Comparison of ENCODE assay signal across 22 cellular contexts in the genomic region with DNA sequence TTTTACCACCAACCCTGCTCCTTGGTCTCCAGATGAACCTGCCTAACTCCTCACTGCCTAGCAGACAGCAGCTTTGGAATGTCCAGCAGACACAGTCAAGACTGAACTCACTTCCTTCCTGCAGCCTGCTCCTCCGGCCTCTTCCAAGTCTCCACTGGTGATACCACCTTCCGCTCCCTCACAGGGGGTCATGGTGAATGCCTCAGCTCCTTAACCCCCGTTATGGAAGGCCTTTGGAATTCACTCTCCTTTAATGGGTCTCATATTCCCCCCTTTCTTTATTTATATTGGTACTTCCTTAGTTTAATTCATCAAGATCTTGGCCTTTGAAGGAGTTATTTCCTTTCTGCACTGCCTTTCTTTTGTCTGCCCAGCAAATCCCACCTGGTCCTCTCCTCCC. TPM values are rescaled to one million over a fixed set of nuclear protein-coding genes. Genes with fewer than 3 reads are reported as not detected.
DNase-seq lines count a peak whose midpoint lies in the region; ATAC-seq and TF ChIP-seq lines count a peak whose summit lies in the region.
"Had no signal": no experiment of that assay in that cellular context is flagged by ENCODE, and none has a peak within 500 bp of the region (broad histone marks: within the 10 kb centered on the region; RNA-seq: fewer than 3 reads in every experiment).

No MANE protein-coding gene starts in this region.

- no peak overlapping the region for H3K14ac ChIP-seq in neuronal stem cell (ENCODE audit: low read length)

- H3K9me3 ChIP-seq in left ventricle myocardium inferior (replicated peaks) (no peaks in the 10 kb centered on the region), right atrium auricular region (no peaks in the 10 kb centered on the region), neuronal stem cell (replicated peaks in 1 of 2; ENCODE audit: control insufficient read depth in 2 of 2, insufficient read depth in 1 of 2, low read depth in 1 of 2, low read length in 2 of 2) (peaks cover 0 to 3% of the 10 kb centered on the region in 2 donors)
- H3K9me3 ChIP-seq: BE2C, Peyer's patch had no signal

- DNase-seq in left ventricle myocardium inferior (no peak), right atrium auricular region (ENCODE audit: low spot score) (no peak), M059J (ENCODE audit: low read depth) (peak; percentile 58), choroid plexus epithelial cell (ENCODE audit: low read depth) (peak; percentile 38), neuronal stem cell (ENCODE audit: low spot score) (no peak)
- no peak for DNase-seq in activated CD4-positive, alpha-beta T cell treated with anti-CD3 and anti-CD28 coated beads for 1 hour
- DNase-seq: BE2C; CD4-positive, CD25-positive, alpha-beta regulatory T cell; COR-L47; DMS 273 treated with DMSO at 0.1 percent for 48 hours; H9; KBM-7; NCI-H1417; NCI-H187; NCI-H2107; NCI-H510A; NCI-H748 treated with DMSO at 0.1 percent for 48 hours; NK-92 treated with Interleukin-12 subunit alpha and Interleukin-12 subunit beta, amount 100 ng/mL, for 24 hours; Peyer's patch had no signal

- H2BK120ac ChIP-seq in neuronal stem cell (ENCODE audit: low read depth, low read length) = no peak overlapping the region

- H2BK5ac ChIP-seq in neuronal stem cell (ENCODE audit: low read length) = no peak overlapping the region

- intact Hi-C loops in left ventricle myocardium inferior (cut with micrococcal nuclease) = loop anchor here (10.0 kb wide), 1 partner anchor 161 kb away; no protein-coding TSS in a partner anchor

- H3K27me3 ChIP-seq in left ventricle myocardium inferior (ENCODE audit: low read depth) = no peaks in the 10 kb centered on the region
- H3K27me3 ChIP-seq in right atrium auricular region = no peaks in the 10 kb centered on the region
- H3K27me3 ChIP-seq in neuronal stem cell (ENCODE audit: control insufficient read depth in 3 of 3, insufficient read depth in 3 of 3, low read depth in 1 of 3, low read length in 3 of 3) = peaks cover 0 to 41% (median 10%) of the 10 kb centered on the region in 3 experiments
- H3K27me3 ChIP-seq: BE2C, Peyer's patch had no signal

- H3K4me3 ChIP-seq in left ventricle myocardium inferior (no peak overlapping the region), right atrium auricular region (no peak overlapping the region), choroid plexus epithelial cell (ENCODE audit: low read depth, low read length) (no peak overlapping the region), neuronal stem cell (ENCODE audit: low read length in 2 of 2) (no peak overlapping the region)
- H3K4me3 ChIP-seq: Peyer's patch had no signal

- no peak overlapping the region for H3K23ac ChIP-seq in neuronal stem cell (ENCODE audit: low read depth, low read length, poor library complexity)

- no peak overlapping the region for H4K8ac ChIP-seq in neuronal stem cell (ENCODE audit: low read depth, low read length)

- no peak overlapping the region for H3K4me2 ChIP-seq in neuronal stem cell (ENCODE audit: insufficient read depth, low read length, poor library complexity, severe bottlenecking)

- no peak overlapping the region for H2AK5ac ChIP-seq in neuronal stem cell (ENCODE audit: low read depth, low read length)

- H2AFZ ChIP-seq in neuronal stem cell (ENCODE audit: low read length) = no peak overlapping the region

- no peak overlapping the region for H3K4ac ChIP-seq in neuronal stem cell (ENCODE audit: low read length)

- no peak overlapping the region for H2BK12ac ChIP-seq in neuronal stem cell (ENCODE audit: low read length)

- H3K36me3 ChIP-seq in left ventricle myocardium inferior = no peaks in the 10 kb centered on the region
- H3K36me3 ChIP-seq in right atrium auricular region = no peaks in the 10 kb centered on the region
- H3K36me3 ChIP-seq in neuronal stem cell (replicated peaks in 1 of 2; ENCODE audit: control insufficient read depth in 2 of 2, insufficient read depth in 2 of 2, low read length in 2 of 2) = peaks cover 0 to 3% of the 10 kb centered on the region in 2 donors
- H3K36me3 ChIP-seq: BE2C, Peyer's patch had no signal

- no peak overlapping the region for H4K91ac ChIP-seq in neuronal stem cell (ENCODE audit: low read depth, low read length, poor library complexity)

- peak overlapping the region; percentile 36 for H3K27ac ChIP-seq in left ventricle myocardium inferior (replicated peaks)
- no peak overlapping the region for H3K27ac ChIP-seq in right atrium auricular region
- no peak overlapping the region for H3K27ac ChIP-seq in neuronal stem cell (replicated peaks; ENCODE audit: low read length)
- H3K27ac ChIP-seq: Peyer's patch had no signal

- H3K18ac ChIP-seq in neuronal stem cell (ENCODE audit: low read length) = no peak overlapping the region

- H3K4me1 ChIP-seq in left ventricle myocardium inferior (peaks cover 52% of the 10 kb centered on the region), right atrium auricular region (peaks cover 0 to 41% of the 10 kb centered on the region in 2 donors), neuronal stem cell (ENCODE audit: control insufficient read depth in 2 of 2, insufficient read depth in 1 of 2, low read depth in 1 of 2, low read length in 2 of 2) (peaks cover 2 to 7% of the 10 kb centered on the region in 2 donors)
- H3K4me1 ChIP-seq: BE2C had no signal

- TF ChIP-seq CTCF in left ventricle myocardium inferior (IDR thresholded peaks at IDR 0.05; ENCODE audit: borderline replicate concordance) (no peak), right atrium auricular region (IDR thresholded peaks at IDR 0.05) (no peak), choroid plexus epithelial cell (conservative IDR thresholded peaks at IDR 0.05; ENCODE audit: low read depth, low read length) (no peak)

- no CpG with 5 or more reads among the region's 3 CpGs for WGBS in neuronal stem cell (ENCODE audit: extremely low coverage in 2 of 2, insufficient read length in 2 of 2, insufficient replicate concordance in 1 of 2), 2 donors

- peak overlapping the region; percentile 26 for H3K9ac ChIP-seq in neuronal stem cell (ENCODE audit: low read depth, low read length, poor library complexity)

- no peak for ATAC-seq in GM18511 (IDR thresholded peaks at IDR 0.05; ENCODE audit: unreplicated experiment)
- no peak for ATAC-seq in GM21423 (IDR thresholded peaks at IDR 0.05; ENCODE audit: unreplicated experiment)

- no peak overlapping the region for H2BK15ac ChIP-seq in neuronal stem cell (ENCODE audit: low read length)

- H3K79me1 ChIP-seq in neuronal stem cell (ENCODE audit: low read depth, low read length) = no peaks in the 10 kb centered on the region

RNA-seq across cellular contexts. Expression of a gene that starts 44.9 kb away (rescaled TPM):
- total RNA-seq in left ventricle myocardium inferior (45.1 TPM), right atrium auricular region (10 to 100 TPM; 56.1 to 56.5 TPM)
- total RNA-seq in M059J (2014; rRNA removed; shearing (Covaris generic)) = 34.2 and 37.0 TPM in 2 replicates
- polyA plus RNA-seq in neuronal stem cell (2013, experiment 1 of 2) = 25.9 TPM
- 26.0 TPM for polyA plus RNA-seq in neuronal stem cell (2013, experiment 2 of 2)
- total RNA-seq: A172 had no signal

Comparison
In these comparisons a context has a peak if more than half of its experiments do, and no peak if none do; other contexts are left out.
1. DNase-seq: peak in M059J (single experiment) and choroid plexus epithelial cell (single experiment); none in left ventricle myocardium inferior (single experiment), right atrium auricular region (single experiment), neuronal stem cell (single experiment) and activated CD4-positive, alpha-beta T cell treated with anti-CD3 and anti-CD28 coated beads for 1 hour (single experiment).